1 cellular context compared by ENCODE assay signal in genomic region chr16:15970202-15970601, GRCh38.
TF ChIP-seq lines count a peak whose summit lies in the region.

No MANE protein-coding gene starts in this region.

TF ChIP-seq in A549, 52 proteins besides CTCF, POLR2A, EP300 and RAD21 (continued from another document):
- TF ChIP-seq NPAS2 (CRISPR knock-in tag; IDR thresholded peaks at IDR 0.05; ENCODE audit: borderline replicate concordance) (no peak), EHMT2 (IDR thresholded peaks at IDR 0.05; ENCODE audit: low read depth) (no peak), MAX (IDR thresholded peaks at IDR 0.05) (0 out of 2 replicates have a peak, but pooled peaks have one; percentile 33), POLR2AphosphoS2 (conservative IDR thresholded peaks at IDR 0.05; ENCODE audit: low read length) (no peak), HDAC2 (IDR thresholded peaks at IDR 0.05) (no peak), ZC3H11A (IDR thresholded peaks at IDR 0.05) (no peak)
